ENCODE assay signal across 9 cellular contexts in genomic region chr12:58915634-58916033, GRCh38. TPM values are rescaled to one million over a fixed set of nuclear protein-coding genes. Genes with fewer than 3 reads are reported as not detected.
DNase-seq lines count a peak whose midpoint lies in the region; ATAC-seq and TF ChIP-seq lines count a peak whose summit lies in the region.
"Had no signal": no experiment of that assay in that cellular context is flagged by ENCODE, and none has a peak within 500 bp of the region (broad histone marks: within the 10 kb centered on the region; RNA-seq: fewer than 3 reads in every experiment).

No MANE protein-coding gene starts in this region.

- intact Hi-C loops in heart left ventricle (cut with DNase I), result no loop called here

- no peaks in the 10 kb centered on the region for H3K27me3 ChIP-seq in heart left ventricle

- ATAC-seq in heart left ventricle (peak; percentile 11 to 52 (median 38)), HG03095 (IDR thresholded peaks at IDR 0.05; ENCODE audit: unreplicated experiment) (no peak)
- ATAC-seq: T-cell had no signal

- peaks cover 0 to 45% (median 23%) of the 10 kb centered on the region in 12 donors for H3K4me1 ChIP-seq in heart left ventricle

- H3K4me3 ChIP-seq in heart left ventricle (peak overlapping the region in 7 of 12 donors; percentile 0 to 93 (median 91)), skeletal muscle cell (ENCODE audit: low read depth, low read length) (peak overlapping the region; percentile 95)

- H3K36me3 ChIP-seq in heart left ventricle, result peaks cover 0 to 34% (median 12%) of the 10 kb centered on the region in 9 donors

- TF ChIP-seq CTCF in heart left ventricle (IDR thresholded peaks at IDR 0.05), result peak in 1 of 12 donors; percentile 5

- H3K9me3 ChIP-seq in heart left ventricle, result no peaks in the 10 kb centered on the region

- H3K27ac ChIP-seq in heart left ventricle, result peak overlapping the region in 6 of 12 donors; percentile 2 to 96 (median 31)

- 14 to 21% (median 17%) methylated on average over 4 of the region's 4 CpGs for WGBS in heart left ventricle, 4 donors

- TF ChIP-seq POLR2A in heart left ventricle (IDR thresholded peaks at IDR 0.05), result no peak

- peak; percentile 68 for DNase-seq in H4 (ENCODE audit: low spot score)
- DNase-seq in SK-N-DZ (ENCODE audit: low spot score), result peak; percentile 72
- DNase-seq in heart left ventricle, result peak; percentile 33 to 59 (median 51)
- DNase-seq in skeletal muscle cell (ENCODE audit: low read depth), result peak; percentile 47
- no peak for DNase-seq in HT-29 (ENCODE audit: low spot score)
- no peak for DNase-seq in GOT3 (lab: John Stamatoyannopoulos, UW)
- no peak for DNase-seq in activated effector memory CD4-positive, alpha-beta T cell treated with Interleukin-2 at 50 U/mL for 16 hours
- DNase-seq: T-cell had no signal

RNA-seq across cellular contexts. Expression of gene LRIG3, which starts 4.7 kb away (rescaled TPM):
- total RNA-seq in H4 (2014; rRNA removed; shearing (Covaris generic)), result 36.0 and 42.1 TPM in 2 replicates
- polyA plus RNA-seq in SK-N-DZ (2014; cell fraction: cytosol; rRNA removed), result 7.2 and 10.4 TPM in 2 replicates
- polyA plus RNA-seq in SK-N-DZ (2014; cell fraction: nucleus; rRNA removed), result 19.5 and 21.1 TPM in 2 replicates
- 1 to 10 TPM; 3.7 to 8.9 (median 4.7) TPM for total RNA-seq in heart left ventricle
- polyA plus RNA-seq in heart left ventricle, result 1 to 10 TPM; 1.8 to 2.1 TPM
- 9.8 and 10.7 TPM in 2 replicates for total RNA-seq in HT-29 (2014; rRNA removed; shearing (Covaris generic))

Comparison
In these comparisons a context has a peak if more than half of its experiments do, and no peak if none do; other contexts are left out.
1. DNase-seq: peak in H4 (single experiment), SK-N-DZ (single experiment), heart left ventricle (5 of 5) and skeletal muscle cell (single experiment); none in HT-29 (single experiment), GOT3 (single experiment) and activated effector memory CD4-positive, alpha-beta T cell treated with Interleukin-2 at 50 U/mL for 16 hours (single experiment).